Comparison of ENCODE assay signal across 9 cellular contexts in genomic region chr3:53046171-53047170, GRCh38. TPM values are rescaled to one million over a fixed set of nuclear protein-coding genes. Genes with fewer than 3 reads are reported as not detected.
DNase-seq lines count a peak whose midpoint lies in the region; ATAC-seq, FAIRE-seq and TF ChIP-seq lines count a peak whose summit lies in the region.
"Had no signal": no experiment of that assay in that cellular context is flagged by ENCODE, and none has a peak within 500 bp of the region (broad histone marks: within the 10 kb centered on the region; RNA-seq: fewer than 3 reads in every experiment).

No MANE protein-coding gene starts in this region.

- WGBS in testis, 2 donors, result 4 to 7% methylated on average over 28 to 47 of the region's 113 CpGs

- no peaks in the 10 kb centered on the region for H3K9me3 Mint-ChIP-seq in activated T-helper 17 cell treated with anti-CD3 and anti-CD28 coated beads, Interleukin-2, amount 50 U/mL, for 72 hours

- H3K36me3 ChIP-seq in neutrophil, result no peaks in the 10 kb centered on the region
- no peaks in the 10 kb centered on the region for H3K36me3 ChIP-seq in testis (ENCODE audit: low read depth, missing control alignments)

- peaks cover 14% of the 10 kb centered on the region for H3K36me3 Mint-ChIP-seq in activated T-helper 17 cell treated with anti-CD3 and anti-CD28 coated beads, Interleukin-2, amount 50 U/mL, for 72 hours (ENCODE audit: low read depth)

- ATAC-seq in HG02981 (IDR thresholded peaks at IDR 0.05; ENCODE audit: unreplicated experiment), result peak; percentile 27
- peak; percentile 59 for ATAC-seq in activated T-helper 17 cell treated with anti-CD3 and anti-CD28 coated beads, Interleukin-2, amount 50 U/mL, for 72 hours (replicated peaks)

- peak overlapping the region; percentile 77 to 80 for H3K4me3 ChIP-seq in neutrophil (ENCODE audit: low read depth in 1 of 2, low read length in 1 of 2)
- H3K4me3 ChIP-seq in testis, result peak overlapping the region; percentile 79 to 93

- H3K4me3 Mint-ChIP-seq in activated T-helper 17 cell treated with anti-CD3 and anti-CD28 coated beads, Interleukin-2, amount 50 U/mL, for 72 hours, result peak overlapping the region; percentile 89

- peaks cover 33% of the 10 kb centered on the region for H3K4me1 Mint-ChIP-seq in activated T-helper 17 cell treated with anti-CD3 and anti-CD28 coated beads, Interleukin-2, amount 50 U/mL, for 72 hours

- peaks cover 14 to 16% of the 10 kb centered on the region in 2 experiments for H3K4me1 ChIP-seq in neutrophil (ENCODE audit: control insufficient read depth in 1 of 2, insufficient read depth in 1 of 2, low read depth in 1 of 2, low read length in 1 of 2)
- H3K4me1 ChIP-seq in testis, result peaks cover 6% of the 10 kb centered on the region

- H3K9me3 ChIP-seq in neutrophil, result no peaks in the 10 kb centered on the region
- H3K9me3 ChIP-seq in testis, result no peaks in the 10 kb centered on the region

- H3K27ac ChIP-seq in neutrophil (no peak overlapping the region), testis (peak overlapping the region in 1 of 2 donors; percentile 92)

- peaks cover 37% of the 10 kb centered on the region for H3K27me3 ChIP-seq in neutrophil
- no peaks in the 10 kb centered on the region for H3K27me3 ChIP-seq in testis

- no peak for FAIRE-seq in frontal cortex (lab: Jason Lieb, UNC)
- FAIRE-seq: G401.6 had no signal

- no peaks in the 10 kb centered on the region for H3K27me3 Mint-ChIP-seq in activated T-helper 17 cell treated with anti-CD3 and anti-CD28 coated beads, Interleukin-2, amount 50 U/mL, for 72 hours

- no peak for TF ChIP-seq CTCF in neutrophil (IDR thresholded peaks at IDR 0.05)
- peak; percentile 10 to 28 (median 13) for TF ChIP-seq CTCF in testis (IDR thresholded peaks at IDR 0.05)

- intact Hi-C loops in testis (cut with DNase I; ENCODE audit: low total_unique reads), result no loop called here

- DNase-seq in DMS79 treated with DMSO at 0.1 percent for 48 hours (lab: John Stamatoyannopoulos, UW) (peak; percentile 7), DMS79 (lab: John Stamatoyannopoulos, UW) (no peak), OCI-M2 (lab: John Stamatoyannopoulos, UW; ENCODE audit: unreplicated experiment) (peak; percentile 13), frontal cortex (ENCODE audit: low spot score in 2 of 2) (peak; percentile 62), testis (peak; percentile 67)

- TF ChIP-seq POLR2A in testis (IDR thresholded peaks at IDR 0.05), result no peak

- H3K27ac Mint-ChIP-seq in activated T-helper 17 cell treated with anti-CD3 and anti-CD28 coated beads, Interleukin-2, amount 50 U/mL, for 72 hours, result peak overlapping the region; percentile 85

RNA-seq across cellular contexts. Expression of gene SFMBT1, which starts 0.6 kb away (rescaled TPM):
- total RNA-seq in activated T-helper 17 cell treated with anti-CD3 and anti-CD28 coated beads, Interleukin-2, amount 50 U/mL, for 72 hours, result 10 to 100 TPM; 26.1 to 29.9 TPM
- total RNA-seq in frontal cortex, result 22.8 TPM
- total RNA-seq in testis, result 100 to 1,000 TPM in 1 of 2 donors, 10 to 100 TPM in 1; 82.4 to 143 TPM
- 158 TPM for polyA plus RNA-seq in testis (ENCODE audit: insufficient read depth, low read depth, low replicate concordance)
